Comparison of ENCODE assay signal across 8 cellular contexts in genomic region chr4:128810331-128810870, GRCh38. TPM values are rescaled to one million over a fixed set of nuclear protein-coding genes. Genes with fewer than 3 reads are reported as not detected.
DNase-seq lines count a peak whose midpoint lies in the region; ATAC-seq, FAIRE-seq and TF ChIP-seq lines count a peak whose summit lies in the region.

No MANE protein-coding gene starts in this region.

- H3K9me2 ChIP-seq in HCT116 (ENCODE audit: insufficient read depth): no peaks in the 10 kb centered on the region

- peaks cover 29% of the 10 kb centered on the region for H3K79me2 ChIP-seq in HCT116 (ENCODE audit: insufficient read depth, low read length)

- H3K36me3 Mint-ChIP-seq in brain: no peaks in the 10 kb centered on the region

- CTCF ChIA-PET in HCT116 (lab: Charles Lee): interaction anchor here (0.7 kb wide), 1 partner anchor 533 kb away, joined by 3 read pairs; no protein-coding TSS in a partner anchor

- H3K36me3 ChIP-seq in HCT116 (ENCODE audit: control insufficient read depth in 1 of 2, insufficient read depth in 2 of 2, low read length in 2 of 2) (no peaks in the 10 kb centered on the region), small intestine (ENCODE audit: control insufficient read depth in 2 of 2, insufficient read depth in 2 of 2, low read length in 2 of 2) (no peaks in the 10 kb centered on the region)

- TF ChIP-seq POLR2A in HCT116 (IDR thresholded peaks at IDR 0.05; ENCODE audit: borderline replicate concordance, extremely low read depth, insufficient read depth, insufficient read length) (peak; percentile 32), Raji (IDR thresholded peaks at IDR 0.05; ENCODE audit: insufficient read depth, low read depth, low read length) (0 out of 2 replicates have a peak, but pooled peaks have one; percentile 37)

- peaks cover 37% of the 10 kb centered on the region for H3K4me1 Mint-ChIP-seq in brain

- peak overlapping the region; percentile 95 to 99 (median 98) for H3K27ac Mint-ChIP-seq in brain

- H3K27ac ChIP-seq in HCT116 (ENCODE audit: low read depth, low read length) (peak overlapping the region; percentile 91), small intestine (ENCODE audit: low read depth in 1 of 2, low read length in 1 of 2) (peak overlapping the region; percentile 85 to 93)

- peaks cover 8% of the 10 kb centered on the region for H3K27me3 Mint-ChIP-seq in brain

- H3K4me3 ChIP-seq in HCT116 (replicated peaks in 1 of 2; ENCODE audit: low read depth in 1 of 2, low read length in 2 of 2) (peak overlapping the region; percentile 84 to 92), small intestine (ENCODE audit: low read depth in 1 of 2, low read length in 2 of 2) (peak overlapping the region; percentile 77 to 91)

- H3K27me3 ChIP-seq in HCT116 (ENCODE audit: insufficient read depth, low read length): no peaks in the 10 kb centered on the region
- no peaks in the 10 kb centered on the region for H3K27me3 ChIP-seq in small intestine (ENCODE audit: control insufficient read depth in 2 of 2, insufficient read depth in 2 of 2, low read length in 2 of 2)

- H2AFZ ChIP-seq in HCT116 (ENCODE audit: low read depth, low read length, poor library complexity, severe bottlenecking): peak overlapping the region; percentile 92

- TF ChIP-seq CTCF in HCT116 (IDR thresholded peaks at IDR 0.05 in 2 of 3, conservative IDR thresholded peaks at IDR 0.05 in 1 of 3; ENCODE audit: borderline replicate concordance in 1 of 3, insufficient read depth in 1 of 3, low read depth in 2 of 3, low read length in 2 of 3) (no peak), brain (conservative IDR thresholded peaks at IDR 0.05) (no peak)

- peak overlapping the region; percentile 100 for H3K4me2 ChIP-seq in HCT116 (ENCODE audit: low read length)

- intact Hi-C loops in HCT116 (cut with micrococcal nuclease): loop anchor here (5.0 kb wide), 2 partner anchors 358 to 523 kb away; partner anchors contain the start of gene PGRMC2

- FAIRE-seq in small intestine (lab: Jason Lieb, UNC): no peak

- DNase-seq in CD1c-positive myeloid dendritic cell (ENCODE audit: extremely low spot score): peak; percentile 13
- peak; percentile 26 for DNase-seq in HCT116 (ENCODE audit: low read depth, low spot score)
- peak; percentile 65 for DNase-seq in iris pigment epithelial cell (ENCODE audit: low read depth)
- peak; percentile 48 for DNase-seq in small intestine
- DNase-seq in amniotic stem cell (lab: John Stamatoyannopoulos, UW): no peak

- TF ChIP-seq RAD21 in HCT116 (IDR thresholded peaks at IDR 0.05; ENCODE audit: low read depth): no peak

- 0% methylated on average over 16 of the region's 16 CpGs for WGBS in small intestine, 3 donors

- peak overlapping the region; percentile 82 for H3K9ac ChIP-seq in HCT116 (ENCODE audit: low read length)

- RAD21 ChIA-PET in HCT116 (lab: Charles Lee; ENCODE audit: low non-redundant PET in 1 of 2, low total read pairs in 2 of 2, uncharacterized antibody in 2 of 2, unreplicated experiment in 2 of 2): interaction anchor here in 1 of 2 experiments (0.7 kb wide), 1 partner anchor 218 kb away, joined by 3 read pairs; no protein-coding TSS in a partner anchor

- H3K9me3 Mint-ChIP-seq in brain: peaks cover 0 to 4% (median 0%) of the 10 kb centered on the region in 5 experiments

- POLR2A ChIA-PET in HCT116 (lab: Charles Lee): interaction anchor here (0.7 to 1.3 kb wide), 5 partner anchors 8 to 448 kb away, joined by 3 to 4 read pairs (median 3); no protein-coding TSS in a partner anchor

- no peaks in the 10 kb centered on the region for H4K20me1 ChIP-seq in HCT116 (ENCODE audit: insufficient read depth)

- peak overlapping the region; percentile 94 to 97 (median 96) for H3K4me3 Mint-ChIP-seq in brain

- no peaks in the 10 kb centered on the region for H3K9me3 ChIP-seq in HCT116 (ENCODE audit: control insufficient read depth in 1 of 2, insufficient read depth in 1 of 2, low read depth in 1 of 2, low read length in 2 of 2)
- H3K9me3 ChIP-seq in small intestine (ENCODE audit: control insufficient read depth, low read depth): no peaks in the 10 kb centered on the region

- TSS peak; percentile 69 for BruUV-seq in HCT116 (replicated peaks; lab: Mats Ljungman, UMichigan)

- ATAC-seq in HCT116 (peak; percentile 10; the same call in 1 of the 2 replicates), HG02642 (IDR thresholded peaks at IDR 0.05; ENCODE audit: poor library complexity, unreplicated experiment) (no peak)

- H3K4me1 ChIP-seq in HCT116 (ENCODE audit: control insufficient read depth in 1 of 2, insufficient read depth in 2 of 2, low read length in 2 of 2): peaks cover 10 to 27% of the 10 kb centered on the region in 2 experiments; a peak in 3 of 4 replicates
- peaks cover 0 to 5% of the 10 kb centered on the region in 2 donors for H3K4me1 ChIP-seq in small intestine (ENCODE audit: control insufficient read depth in 2 of 2, insufficient read depth in 1 of 2, low read depth in 1 of 2, low read length in 1 of 2)

TF ChIP-seq in HCT116, 20 proteins besides CTCF, POLR2A, EP300 and RAD21:
- TF ChIP-seq YY1 (IDR thresholded peaks at IDR 0.05; ENCODE audit: extremely low read depth, insufficient replicate concordance, low read depth, low read length) (no peak), EGR1 (IDR thresholded peaks at IDR 0.05; ENCODE audit: low read depth) (no peak), POLR2AphosphoS5 (IDR thresholded peaks at IDR 0.05; ENCODE audit: low read depth, low read length) (no peak)

RNA-seq across cellular contexts. Expression of gene JADE1, which starts 0.9 kb away (rescaled TPM):
- total RNA-seq in HCT116 (2021; ENCODE audit: unreplicated experiment): 26.5 TPM
- polyA plus RNA-seq in HCT116 (2012): 12.2 and 14.4 TPM in 2 replicates
- polyA plus RNA-seq in brain (ENCODE audit: insufficient read depth, low read depth, low replicate concordance) (13.6 TPM), small intestine (10 to 100 TPM in 2 of 3 donors, 1 to 10 TPM in 1; 6.2 to 14.2 (median 11.2) TPM)
